ENCODE assay signal across 16 cellular contexts in genomic region chr4:146511381-146511780, GRCh38. TPM values are rescaled to one million over a fixed set of nuclear protein-coding genes. Genes with fewer than 3 reads are reported as not detected.
DNase-seq lines count a peak whose midpoint lies in the region; ATAC-seq, FAIRE-seq and TF ChIP-seq lines count a peak whose summit lies in the region.
"Had no signal": no experiment of that assay in that cellular context is flagged by ENCODE, and none has a peak within 500 bp of the region (broad histone marks: within the 10 kb centered on the region; RNA-seq: fewer than 3 reads in every experiment).

No MANE protein-coding gene starts in this region.

- no peak overlapping the region for H3K9ac ChIP-seq in BLaER1 treated with 17β-estradiol and CSF1 and Interleukin-3, amounts not matched to agents 10 nM and 100 nM

- peak overlapping the region in 1 of 11 experiments; percentile 30; a peak in 1 of 22 replicates for H3K27ac ChIP-seq in BLaER1 treated with 17β-estradiol and CSF1 and Interleukin-3, amounts not matched to agents 10 nM and 100 nM
- H3K27ac ChIP-seq in left lung: no peak overlapping the region

- peak; percentile 49 for FAIRE-seq in GM19239 (lab: Jason Lieb, UNC)

- H3K27me3 ChIP-seq in BLaER1 treated with 17β-estradiol and CSF1 and Interleukin-3, amounts not matched to agents 10 nM and 100 nM: no peaks in the 10 kb centered on the region
- no peaks in the 10 kb centered on the region for H3K27me3 ChIP-seq in left lung

- H3K9me3 ChIP-seq in BLaER1 treated with 17β-estradiol and CSF1 and Interleukin-3, amounts not matched to agents 10 nM and 100 nM (replicated peaks in 1 of 11): no peaks in the 10 kb centered on the region
- H3K9me3 ChIP-seq in T-helper 17 cell (ENCODE audit: control insufficient read depth, low read length, poor library complexity, severe bottlenecking) (no peaks in the 10 kb centered on the region), left lung (no peaks in the 10 kb centered on the region)

- no peaks in the 10 kb centered on the region for H4K20me1 ChIP-seq in BLaER1 treated with 17β-estradiol and CSF1 and Interleukin-3, amounts not matched to agents 10 nM and 100 nM

- intact Hi-C loops in left lung (cut with DNase I): no loop called here

- DNase-seq in GM19239 (ENCODE audit: insufficient read length, low spot score) (no peak), T-helper 17 cell (no peak), left lung (no peak), NCI-H748 (lab: John Stamatoyannopoulos, UW; ENCODE audit: unreplicated experiment) (no peak), RPMI8226 (no peak), NCI-H2029 treated with DMSO at 0.1 percent for 48 hours (lab: John Stamatoyannopoulos, UW) (no peak)
- DNase-seq: ACHN; CD8-positive, alpha-beta memory T cell; H7; Karpas-422; NCI-H1436; NCI-H2081 treated with DMSO at 0.1 percent for 48 hours; NCI-H2227 treated with DMSO at 0.1 percent for 48 hours; NCI-H524 treated with DMSO at 0.1 percent for 48 hours had no signal

- no peak for TF ChIP-seq CTCF in left lung (IDR thresholded peaks at IDR 0.05)

- no peak overlapping the region for H3K4me3 ChIP-seq in BLaER1 treated with 17β-estradiol and CSF1 and Interleukin-3, amounts not matched to agents 10 nM and 100 nM
- no peak overlapping the region for H3K4me3 ChIP-seq in left lung

- no peak overlapping the region for H3K27ac Mint-ChIP-seq in T-helper 17 cell
- H3K27ac Mint-ChIP-seq: B cell; CD8-positive, alpha-beta memory T cell had no signal

- peaks cover 0 to 13% (median 6%) of the 10 kb centered on the region in 10 experiments; a peak in 13 of 20 replicates for H3K4me1 ChIP-seq in BLaER1 treated with 17β-estradiol and CSF1 and Interleukin-3, amounts not matched to agents 10 nM and 100 nM
- no peaks in the 10 kb centered on the region for H3K4me1 ChIP-seq in left lung

- H3K4me1 Mint-ChIP-seq in T-helper 17 cell: peaks cover 3% of the 10 kb centered on the region
- H3K4me1 Mint-ChIP-seq: B cell had no signal

- peak; percentile 28 for ATAC-seq in T-helper 17 cell
- peak; percentile 32 for ATAC-seq in left lung

- no peak overlapping the region for H3K4me3 Mint-ChIP-seq in T-helper 17 cell
- H3K4me3 Mint-ChIP-seq: B cell; CD8-positive, alpha-beta memory T cell had no signal

- peaks cover 7 to 59% (median 24%) of the 10 kb centered on the region in 11 experiments; a peak in 18 of 22 replicates for H3K36me3 ChIP-seq in BLaER1 treated with 17β-estradiol and CSF1 and Interleukin-3, amounts not matched to agents 10 nM and 100 nM
- H3K36me3 ChIP-seq in left lung: peaks cover 0 to 16% of the 10 kb centered on the region in 2 donors

- peak overlapping the region in 8 of 11 experiments; percentile 9 to 64 (median 38); a peak in 9 of 22 replicates for H3K4me2 ChIP-seq in BLaER1 treated with 17β-estradiol and CSF1 and Interleukin-3, amounts not matched to agents 10 nM and 100 nM

- peaks cover 3% of the 10 kb centered on the region for H3K36me3 Mint-ChIP-seq in T-helper 17 cell (ENCODE audit: low read depth)

- no peaks in the 10 kb centered on the region for H3K27me3 Mint-ChIP-seq in T-helper 17 cell
- H3K27me3 Mint-ChIP-seq: B cell; CD8-positive, alpha-beta memory T cell had no signal

RNA-seq across cellular contexts. Expression of gene SLC10A7, which starts 10.4 kb away (rescaled TPM):
- total RNA-seq in T-helper 17 cell (10 to 100 TPM; 19.8 to 22.3 TPM), left lung (10 to 100 TPM; 17.7 to 22.0 TPM)
